Comparison of ENCODE assay signal across 8 cellular contexts in the genomic region with DNA sequence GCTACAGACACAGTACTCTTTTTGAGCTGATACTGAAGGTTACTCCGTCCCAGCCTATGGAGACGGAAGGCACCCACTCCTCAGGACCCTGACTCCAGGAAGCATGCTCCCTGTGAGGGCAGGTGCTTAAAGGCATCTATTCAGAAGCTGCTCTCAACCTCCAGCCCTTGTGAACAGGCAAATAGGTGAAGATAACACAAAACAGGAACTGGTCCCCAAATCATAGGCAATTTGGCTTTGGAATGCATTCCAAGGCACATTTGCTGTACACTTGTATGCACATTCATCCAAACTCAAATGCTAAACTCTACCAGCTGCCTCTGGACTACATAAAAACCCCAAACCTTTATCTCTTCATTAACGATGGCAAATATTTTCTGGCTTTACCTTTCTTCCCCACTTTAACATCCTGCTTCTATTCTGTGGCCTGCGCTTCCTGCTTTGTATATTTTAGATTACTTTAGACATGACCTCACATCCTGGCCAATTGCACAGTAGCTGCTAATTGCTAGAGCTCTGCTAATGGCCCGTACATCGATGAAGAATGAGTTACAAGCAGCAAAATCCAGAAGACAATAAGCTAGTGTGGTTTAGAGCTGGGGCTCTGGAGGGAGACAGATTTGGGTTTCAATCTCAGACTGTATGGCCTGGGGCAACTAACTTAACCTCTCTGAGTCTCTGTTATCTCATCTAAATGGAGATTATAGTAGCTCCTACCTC. TPM values are rescaled to one million over a fixed set of nuclear protein-coding genes. Genes with fewer than 3 reads are reported as not detected.
DNase-seq lines count a peak whose midpoint lies in the region; ATAC-seq and TF ChIP-seq lines count a peak whose summit lies in the region.

No MANE protein-coding gene starts in this region.

- intact Hi-C loops in sigmoid colon (cut with DNase I) = no loop called here

- peak overlapping the region; percentile 64 to 97 (median 86) for H3K27ac ChIP-seq in Peyer's patch
- H3K27ac ChIP-seq in sigmoid colon = peak overlapping the region in 1 of 4 donors; percentile 18

- no peaks in the 10 kb centered on the region for H3K27me3 ChIP-seq in Peyer's patch
- H3K27me3 ChIP-seq in sigmoid colon = peaks cover 0 to 43% (median 2%) of the 10 kb centered on the region in 3 donors

- DNase-seq in activated gamma-delta T cell treated with Interleukin-2 at 50 U/mL for 16 hours (peak; percentile 39), activated gamma-delta T cell (lab: John Stamatoyannopoulos, UW) (no peak), Peyer's patch (peak in 2 of 3 donors; percentile 65 to 72), islet precursor cell (peak; percentile 87), sigmoid colon (no peak), GOT3 (lab: John Stamatoyannopoulos, UW) (no peak)

- no peak for TF ChIP-seq POLR2A in Peyer's patch (IDR thresholded peaks at IDR 0.05)
- no peak for TF ChIP-seq POLR2A in sigmoid colon (IDR thresholded peaks at IDR 0.05)

- H3K36me3 ChIP-seq in Peyer's patch (no peaks in the 10 kb centered on the region), sigmoid colon (no peaks in the 10 kb centered on the region)

- no peak for TF ChIP-seq CTCF in Peyer's patch (IDR thresholded peaks at IDR 0.05)
- TF ChIP-seq CTCF in sigmoid colon (IDR thresholded peaks at IDR 0.05) = no peak

- TF ChIP-seq EP300 in sigmoid colon (IDR thresholded peaks at IDR 0.05) = no peak

- H3K4me1 ChIP-seq in Peyer's patch (peaks cover 13 to 56% (median 24%) of the 10 kb centered on the region in 4 donors), sigmoid colon (peaks cover 0 to 14% (median 12%) of the 10 kb centered on the region in 4 donors)

- peak overlapping the region in 1 of 4 donors; percentile 24 for H3K4me3 ChIP-seq in Peyer's patch
- H3K4me3 ChIP-seq in sigmoid colon = no peak overlapping the region

- H3K9me3 ChIP-seq in Peyer's patch = no peaks in the 10 kb centered on the region
- no peaks in the 10 kb centered on the region for H3K9me3 ChIP-seq in sigmoid colon

- WGBS in sigmoid colon, 2 donors = 50 to 54% methylated on average over 6 of the region's 6 CpGs

- peak; percentile 37 for ATAC-seq in HG02763 (IDR thresholded peaks at IDR 0.05; ENCODE audit: unreplicated experiment)
- no peak for ATAC-seq in GM21367 (IDR thresholded peaks at IDR 0.05; ENCODE audit: unreplicated experiment)

RNA-seq across cellular contexts. Expression of a gene that starts 3.2 kb away (rescaled TPM):
- 100 to 1,000 TPM in 3 of 4 donors, 10 to 100 TPM in 1; 91.4 to 194 (median 134) TPM for total RNA-seq in Peyer's patch
- 1 to 10 TPM; 3.5 to 8.1 (median 4.5) TPM for total RNA-seq in sigmoid colon
- 10 to 100 TPM; 22.2 to 65.6 (median 26.1) TPM for polyA plus RNA-seq in sigmoid colon

RNA-seq across cellular contexts. Expression of a gene that starts 54.4 kb away (rescaled TPM):
- total RNA-seq in Peyer's patch = 10 to 100 TPM; 11.6 to 55.7 (median 31.3) TPM
- total RNA-seq in sigmoid colon = 10 to 100 TPM; 33.8 to 46.7 (median 40.8) TPM
- 10 to 100 TPM; 44.8 to 99.1 (median 94.8) TPM for polyA plus RNA-seq in sigmoid colon

Comparison
In these comparisons a context has a peak if more than half of its experiments do, and no peak if none do; other contexts are left out.
1. DNase-seq: peak in activated gamma-delta T cell treated with Interleukin-2 at 50 U/mL for 16 hours (single experiment), Peyer's patch (2 of 3) and islet precursor cell (single experiment); none in activated gamma-delta T cell (single experiment), sigmoid colon (single experiment) and GOT3 (single experiment).
2. RNA of a gene that starts 3.2 kb away (total RNA-seq): 91.4 to 194 TPM in Peyer's patch; 3.5 to 8.1 TPM in sigmoid colon; every median in the first group is over 10 times any median in the second.